In genomic region chrX:101051549-101052302, GRCh38 we compare ENCODE assay signal across 8 cellular contexts. TPM values are rescaled to one million over a fixed set of nuclear protein-coding genes. Genes with fewer than 3 reads are reported as not detected.
A peak's percentile ranks its signal among the peaks of the same experiment; 100 is the strongest.
DNase-seq lines count a peak whose midpoint lies in the region; ATAC-seq lines count a peak whose summit lies in the region.

Gene TRMT2B (minus strand): TSS chrX:101052111. CDS start chrX:101042289, 9,822 bp downstream.

- H3K36me3 ChIP-seq in CD4-positive, alpha-beta memory T cell (ENCODE audit: insufficient read depth, low read length) = no peaks in the 10 kb centered on the region

- DNase-seq in CD4-positive, alpha-beta memory T cell = peak; percentile 75 to 91 (median 81)
- DNase-seq in NCI-H82 (lab: John Stamatoyannopoulos, UW) = peak; percentile 85
- DNase-seq in activated CD8-positive, alpha-beta T cell treated with anti-CD3 and anti-CD28 coated beads, Interleukin-2, amount 10 ng/mL, durations not matched to agents 7 days and 5 days = peak; percentile 89
- peak; percentile 65 for DNase-seq in effector CD8-positive, alpha-beta T cell (lab: John Stamatoyannopoulos, UW)
- peak; percentile 54 to 59 for DNase-seq in memory B cell (ENCODE audit: low spot score in 2 of 2)
- peak; percentile 68 for DNase-seq in stimulated activated CD8-positive, alpha-beta memory T cell treated with anti-CD3 and anti-CD28 coated beads, Interleukin-12 subunit alpha, Interleukin-12 subunit beta, amount 100 ng/mL, for 1 hour (ENCODE audit: low read depth)

- peak within 1 kb of the TSS; percentile 87 for H3K27ac ChIP-seq in CD4-positive, alpha-beta memory T cell (ENCODE audit: low read depth, low read length)

- ATAC-seq in GM19397 (IDR thresholded peaks at IDR 0.05; ENCODE audit: unreplicated experiment) (peak; percentile 93), HG03565 (IDR thresholded peaks at IDR 0.05; ENCODE audit: unreplicated experiment) (peak; percentile 80), memory B cell (ENCODE audit: low read depth) (peak; percentile 88)
- ATAC-seq in activated CD8-positive, alpha-beta T cell treated with anti-CD3 and anti-CD28 coated beads, Interleukin-2, amount 10 ng/mL, durations not matched to agents 7 days and 5 days = peak; percentile 92

- intact Hi-C loops in CD4-positive, alpha-beta memory T cell (cut with micrococcal nuclease) = loop anchor here (1.0 to 5.0 kb wide), 5 partner anchors 46 to 566 kb away; partner anchors contain the start of genes ARMCX6, CSTF2 and TIMM8A

- CTCF ChIA-PET in CD4-positive, alpha-beta memory T cell (lab: Charles Lee; ENCODE audit: partially characterized antibody) = no interaction called here
- CTCF ChIA-PET in activated CD8-positive, alpha-beta T cell treated with anti-CD3 and anti-CD28 coated beads, Interleukin-2, amount 10 ng/mL, durations not matched to agents 7 days and 5 days (lab: Charles Lee) = no interaction called here

- no peaks in the 10 kb centered on the region for H3K9me3 ChIP-seq in CD4-positive, alpha-beta memory T cell (ENCODE audit: control insufficient read depth in 1 of 2, low read length in 2 of 2)

- POLR2A ChIA-PET in CD4-positive, alpha-beta memory T cell (lab: Charles Lee; ENCODE audit: partially characterized antibody) = no interaction called here
- POLR2A ChIA-PET in activated CD8-positive, alpha-beta T cell treated with anti-CD3 and anti-CD28 coated beads, Interleukin-2, amount 10 ng/mL, durations not matched to agents 7 days and 5 days (lab: Charles Lee) = no interaction called here

- peak within 1 kb of the TSS; percentile 34 to 56 for H3K4me3 ChIP-seq in CD4-positive, alpha-beta memory T cell (ENCODE audit: low read length in 2 of 2)

- peaks cover 15 to 42% (median 28%) of the 10 kb centered on the region in 4 donors for H3K4me1 Mint-ChIP-seq in CD4-positive, alpha-beta memory T cell
- peaks cover 21% of the 10 kb centered on the region for H3K4me1 Mint-ChIP-seq in activated CD8-positive, alpha-beta T cell treated with anti-CD3 and anti-CD28 coated beads, Interleukin-2, amount 10 ng/mL, durations not matched to agents 7 days and 5 days (ENCODE audit: low read depth)
- peaks cover 18% of the 10 kb centered on the region for H3K4me1 Mint-ChIP-seq in memory B cell

- H3K27ac Mint-ChIP-seq in CD4-positive, alpha-beta memory T cell = peak within 1 kb of the TSS; percentile 93 to 98 (median 97)
- peak within 1 kb of the TSS; percentile 96 for H3K27ac Mint-ChIP-seq in activated CD8-positive, alpha-beta T cell treated with anti-CD3 and anti-CD28 coated beads, Interleukin-2, amount 10 ng/mL, durations not matched to agents 7 days and 5 days
- H3K27ac Mint-ChIP-seq in memory B cell = peak within 1 kb of the TSS; percentile 92

- peaks cover 31% of the 10 kb centered on the region for H3K4me1 ChIP-seq in CD4-positive, alpha-beta memory T cell (ENCODE audit: insufficient read depth, low read length)

- H3K36me3 Mint-ChIP-seq in CD4-positive, alpha-beta memory T cell = peaks cover 0 to 17% of the 10 kb centered on the region in 2 donors
- peaks cover 21% of the 10 kb centered on the region for H3K36me3 Mint-ChIP-seq in activated CD8-positive, alpha-beta T cell treated with anti-CD3 and anti-CD28 coated beads, Interleukin-2, amount 10 ng/mL, durations not matched to agents 7 days and 5 days (ENCODE audit: low read depth)
- peaks cover 4% of the 10 kb centered on the region for H3K36me3 Mint-ChIP-seq in memory B cell

- no peaks in the 10 kb centered on the region for H3K27me3 ChIP-seq in CD4-positive, alpha-beta memory T cell (ENCODE audit: insufficient read depth, low read length)

- H3K9me3 Mint-ChIP-seq in CD4-positive, alpha-beta memory T cell = no peaks in the 10 kb centered on the region
- no peaks in the 10 kb centered on the region for H3K9me3 Mint-ChIP-seq in activated CD8-positive, alpha-beta T cell treated with anti-CD3 and anti-CD28 coated beads, Interleukin-2, amount 10 ng/mL, durations not matched to agents 7 days and 5 days (ENCODE audit: insufficient read depth)
- H3K9me3 Mint-ChIP-seq in memory B cell = no peaks in the 10 kb centered on the region

- no peaks in the 10 kb centered on the region for H3K27me3 Mint-ChIP-seq in CD4-positive, alpha-beta memory T cell
- no peaks in the 10 kb centered on the region for H3K27me3 Mint-ChIP-seq in activated CD8-positive, alpha-beta T cell treated with anti-CD3 and anti-CD28 coated beads, Interleukin-2, amount 10 ng/mL, durations not matched to agents 7 days and 5 days (ENCODE audit: low read depth)
- H3K27me3 Mint-ChIP-seq in memory B cell = no peaks in the 10 kb centered on the region

- H3K4me3 Mint-ChIP-seq in CD4-positive, alpha-beta memory T cell = peak within 1 kb of the TSS; percentile 86 to 97 (median 90)
- H3K4me3 Mint-ChIP-seq in activated CD8-positive, alpha-beta T cell treated with anti-CD3 and anti-CD28 coated beads, Interleukin-2, amount 10 ng/mL, durations not matched to agents 7 days and 5 days = peak within 1 kb of the TSS; percentile 87
- peak within 1 kb of the TSS; percentile 84 for H3K4me3 Mint-ChIP-seq in memory B cell

RNA-seq across cellular contexts. Expression of gene TRMT2B, which starts in this region (rescaled TPM):
- total RNA-seq in CD4-positive, alpha-beta memory T cell = 10 to 100 TPM; 44.1 to 52.5 TPM
- 10 to 100 TPM; 38.5 to 60.8 TPM for polyA plus RNA-seq in CD4-positive, alpha-beta memory T cell
- 10 to 100 TPM; 23.2 to 24.1 TPM for total RNA-seq in activated CD8-positive, alpha-beta T cell treated with anti-CD3 and anti-CD28 coated beads, Interleukin-2, amount 10 ng/mL, durations not matched to agents 7 days and 5 days

Comparison
In these comparisons a context has a peak if more than half of its experiments do, and no peak if none do; other contexts are left out.
1. Peak in every context shown above with its lines: DNase-seq, ATAC-seq, H3K4me3 ChIP-seq and H3K27ac ChIP-seq.